In the genomic region with DNA sequence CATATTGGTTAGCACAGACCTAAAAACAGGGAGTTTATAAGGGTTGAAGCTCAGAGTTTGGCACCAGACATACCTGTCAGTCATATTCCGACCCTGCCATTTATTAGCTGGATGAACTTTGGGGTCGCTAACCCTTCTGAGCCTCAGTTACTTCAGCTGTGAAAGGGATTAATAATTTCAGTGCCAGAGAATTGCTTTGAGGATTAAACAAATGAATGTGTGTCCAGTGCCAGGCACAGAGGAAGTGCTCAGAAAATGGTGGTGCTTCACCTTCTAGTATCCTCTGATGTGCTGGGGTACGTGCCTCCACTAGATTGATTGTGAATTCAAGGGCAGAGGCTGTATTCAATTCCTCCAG, we compare ENCODE assay signal across 24 cellular contexts.
"Had no signal": no experiment of that assay in that cellular context is flagged by ENCODE, and none has a peak within 500 bp of the region (broad histone marks: within the 10 kb centered on the region; RNA-seq: fewer than 3 reads in every experiment).

No MANE protein-coding gene starts in this region.

- DNase-seq: cortex of kidney; hippocampal formation; kidney glomerular epithelial cell; left colon; mucosa of descending colon; naive B cell; nucleus accumbens; sigmoid colon; stimulated activated CD4-positive, alpha-beta T cell treated with anti-CD3 and anti-CD28 coated beads, Interleukin-2, amount 100 ng/mL, for 24 hours; stimulated activated CD4-positive, alpha-beta T cell treated with anti-CD3 and anti-CD28 coated beads, Interleukin-4, amount 100 ng/mL, for 4 hours; stimulated activated naive CD8-positive, alpha-beta T cell treated with anti-CD3 and anti-CD28 coated beads, Interleukin-15, Interleukin-2, amounts not matched to agents 100 U/mL and 50 U/mL, for 24 hours; upper lobe of left lung had no signal

- H3K27me3 ChIP-seq: right atrium auricular region, sigmoid colon, tibial nerve, upper lobe of left lung had no signal

- H3K36me3 ChIP-seq: prostate gland, right atrium auricular region, sigmoid colon, thoracic aorta, tibial nerve, upper lobe of left lung had no signal

- H3K9me3 ChIP-seq: mucosa of descending colon, prostate gland, right atrium auricular region, sigmoid colon, thoracic aorta, tibial nerve, upper lobe of left lung had no signal

- H3K4me3 Mint-ChIP-seq: memory B cell; mesothelial cell of epicardium; naive B cell; natural killer cell treated with Interleukin-12 subunit alpha and Interleukin-12 subunit beta and Interleukin-15 and Interleukin-18, amount 100 ng/mL, for 72 hours; stimulated activated memory B cell treated with anti-CD40 and anti-IgM and Interleukin-4, amounts not matched to agents 10 μg/mL and 1 μg/mL and 100 μg/mL, for 72 hours had no signal

- H3K9me3 Mint-ChIP-seq: memory B cell; mesothelial cell of epicardium; naive B cell; natural killer cell treated with Interleukin-12 subunit alpha and Interleukin-12 subunit beta and Interleukin-15 and Interleukin-18, amount 100 ng/mL, for 72 hours; stimulated activated memory B cell treated with anti-CD40 and anti-IgM and Interleukin-4, amounts not matched to agents 10 μg/mL and 1 μg/mL and 100 μg/mL, for 72 hours had no signal

- ATAC-seq: left colon; mucosa of descending colon; natural killer cell treated with Interleukin-12 subunit alpha and Interleukin-12 subunit beta and Interleukin-15 and Interleukin-18, amount 100 ng/mL, for 72 hours; stimulated activated memory B cell treated with anti-CD40 and anti-IgM and Interleukin-4, amounts not matched to agents 10 μg/mL and 1 μg/mL and 100 μg/mL, for 72 hours; stimulated activated naive CD8-positive, alpha-beta T cell treated with anti-CD3 and anti-CD28 coated beads, Interleukin-15, Interleukin-2, amounts not matched to agents 100 U/mL and 50 U/mL, for 24 hours had no signal

- H3K36me3 Mint-ChIP-seq: memory B cell; mesothelial cell of epicardium; naive B cell; natural killer cell treated with Interleukin-12 subunit alpha and Interleukin-12 subunit beta and Interleukin-15 and Interleukin-18, amount 100 ng/mL, for 72 hours; stimulated activated memory B cell treated with anti-CD40 and anti-IgM and Interleukin-4, amounts not matched to agents 10 μg/mL and 1 μg/mL and 100 μg/mL, for 72 hours had no signal

- FAIRE-seq: frontal cortex, islet of Langerhans, urothelium cell line had no signal

- H3K27ac Mint-ChIP-seq: memory B cell; mesothelial cell of epicardium; naive B cell; natural killer cell treated with Interleukin-12 subunit alpha and Interleukin-12 subunit beta and Interleukin-15 and Interleukin-18, amount 100 ng/mL, for 72 hours; stimulated activated memory B cell treated with anti-CD40 and anti-IgM and Interleukin-4, amounts not matched to agents 10 μg/mL and 1 μg/mL and 100 μg/mL, for 72 hours had no signal

- H3K27ac ChIP-seq: prostate gland, sigmoid colon, tibial nerve, upper lobe of left lung had no signal

- H3K4me3 ChIP-seq: lung, mucosa of descending colon, prostate gland, right atrium auricular region, sigmoid colon, thoracic aorta, tibial nerve, upper lobe of left lung had no signal
